ENCODE assay signal across 8 cellular contexts in the genomic region with DNA sequence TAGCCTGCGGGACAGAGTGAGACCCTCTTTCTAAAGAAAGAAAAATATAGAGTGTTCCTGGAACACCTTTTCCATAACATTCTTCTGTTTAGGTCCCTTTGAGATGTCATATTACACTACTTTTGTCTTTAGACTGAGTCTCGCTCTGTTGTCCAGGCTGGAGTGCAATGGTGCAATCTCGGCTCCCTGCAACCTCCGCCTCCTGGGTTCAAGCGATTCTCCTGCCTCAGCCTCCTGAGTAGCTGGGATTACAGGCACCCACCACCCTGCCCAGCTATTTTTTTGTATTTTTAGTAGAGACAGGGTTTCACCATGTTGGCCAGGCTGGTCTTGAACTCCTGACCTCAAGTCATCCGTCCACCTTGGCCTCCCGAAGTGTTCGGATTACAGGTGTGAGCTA. TPM values are rescaled to one million over a fixed set of nuclear protein-coding genes. Genes with fewer than 3 reads are reported as not detected.
DNase-seq lines count a peak whose midpoint lies in the region; ATAC-seq and TF ChIP-seq lines count a peak whose summit lies in the region.
"Not testable (repeated sequence)": the region's sequence is repeated elsewhere in the genome, so short reads cannot be mapped to it uniquely, and the experiment has no call there.

No MANE protein-coding gene starts in this region.

- H3K4me3 ChIP-seq in Caco-2 (ENCODE audit: low read depth, low read length); body of pancreas; right atrium auricular region; mucosa of rectum (ENCODE audit: low read length in 2 of 2); prostate gland; stomach; upper lobe of right lung: not testable (repeated sequence)

- ATAC-seq in body of pancreas, upper lobe of right lung: not testable (repeated sequence)

- H3K9me3 Mint-ChIP-seq in Caco-2 (ENCODE audit: unreplicated experiment), result not testable (repeated sequence)

- H3K27me3 Mint-ChIP-seq in Caco-2 (ENCODE audit: insufficient read depth, unreplicated experiment), result not testable (repeated sequence)

- not testable (repeated sequence) for H3K36me3 Mint-ChIP-seq in Caco-2 (ENCODE audit: insufficient read depth, unreplicated experiment)

- not testable (repeated sequence) for H3K27me3 ChIP-seq in Caco-2 (replicated peaks; ENCODE audit: control insufficient read depth, insufficient read depth, low read length); body of pancreas; right atrium auricular region; mucosa of rectum (ENCODE audit: control insufficient read depth in 2 of 2, insufficient read depth in 2 of 2, low read length in 2 of 2); prostate gland (replicated peaks; ENCODE audit: insufficient read depth); stomach; upper lobe of right lung

- intact Hi-C loops in Caco-2 (cut with micrococcal nuclease; ENCODE audit: unreplicated experiment), result loop anchor here (2.0 to 10.0 kb wide), 2 partner anchors 31 to 107 kb away; a partner anchor contains a TSS
- intact Hi-C loops in body of pancreas (cut with DNase I); prostate gland (cut with DNase I); upper lobe of right lung (cut with DNase I): not testable (repeated sequence)
- intact Hi-C loops in stomach (cut with DNase I; ENCODE audit: low total_unique reads), result loop anchor here (10.0 kb wide), 1 partner anchor 247 kb away; no protein-coding TSS in a partner anchor

- H3K36me3 ChIP-seq in Caco-2 (ENCODE audit: control insufficient read depth, insufficient read depth, low read length); body of pancreas (replicated peaks in 1 of 2; ENCODE audit: insufficient read depth in 1 of 2, low read depth in 2 of 2); right atrium auricular region; mucosa of rectum (ENCODE audit: control insufficient read depth in 2 of 2, insufficient read depth in 2 of 2, low read length in 2 of 2); prostate gland; upper lobe of right lung: not testable (repeated sequence)
- H3K36me3 ChIP-seq in stomach, result peaks cover under 1 to 25% (median 7%) of the 10 kb centered on the region in 4 donors

- H3K27ac ChIP-seq in VCaP (peak overlapping the region; percentile 58), body of pancreas (peak overlapping the region; percentile 62 to 71 (median 68)), right atrium auricular region (peak overlapping the region; percentile 5 to 54), mucosa of rectum (ENCODE audit: low read depth in 2 of 2, low read length in 2 of 2) (peak overlapping the region; percentile 76 to 77), prostate gland (peak overlapping the region; percentile 52 to 63), stomach (peak overlapping the region; percentile 48 to 68 (median 55)), upper lobe of right lung (peak overlapping the region; percentile 30)

- POLR2A ChIA-PET in Caco-2 (lab: Charles Lee), result interaction anchor here (1.2 kb wide), 1 partner anchor 12 kb away, joined by 3 read pairs; no protein-coding TSS in a partner anchor

- WGBS in body of pancreas, 2 donors, result 65 to 72% methylated on average over 8 of the region's 8 CpGs
- WGBS in prostate gland, result 66% methylated on average over 8 of the region's 8 CpGs
- WGBS in stomach, 5 donors, result 66 to 83% (median 74%) methylated on average over 8 of the region's 8 CpGs

- CTCF ChIA-PET in Caco-2 (lab: Charles Lee), result interaction anchor here (1.0 to 1.6 kb wide), 3 partner anchors 224 to 253 kb away, joined by 3 to 9 read pairs (median 7); no protein-coding TSS in a partner anchor

- peak overlapping the region; percentile 52 for H3K4me3 Mint-ChIP-seq in Caco-2 (ENCODE audit: unreplicated experiment)

- H3K9me3 ChIP-seq in Caco-2; body of pancreas; right atrium auricular region; mucosa of rectum (ENCODE audit: control insufficient read depth in 2 of 2, low read length in 2 of 2); prostate gland; stomach; upper lobe of right lung: not testable (repeated sequence)

- not testable (repeated sequence) for H3K9ac ChIP-seq in mucosa of rectum (ENCODE audit: low read depth in 1 of 2, low read length in 2 of 2)

- not testable (repeated sequence) for BruUV-seq in Caco-2 (replicated peaks; lab: Mats Ljungman, UMichigan)

- peaks cover 14% of the 10 kb centered on the region for H3K4me1 Mint-ChIP-seq in Caco-2 (ENCODE audit: low read depth, unreplicated experiment)

- H3K4me1 ChIP-seq in Caco-2 (peaks cover 38% of the 10 kb centered on the region), body of pancreas (peaks cover 54% of the 10 kb centered on the region), right atrium auricular region (peaks cover 0 to 19% of the 10 kb centered on the region in 2 donors), mucosa of rectum (ENCODE audit: control insufficient read depth in 2 of 2, insufficient read depth in 2 of 2, low read length in 2 of 2) (peaks cover 14 to 35% of the 10 kb centered on the region in 2 donors), stomach (peaks cover 17 to 40% (median 36%) of the 10 kb centered on the region in 4 donors), upper lobe of right lung (peaks cover 12% of the 10 kb centered on the region)
- H3K4me1 ChIP-seq in prostate gland (replicated peaks), result not testable (repeated sequence)

- TF ChIP-seq CTCF in Caco-2 (IDR thresholded peaks at IDR 0.05; ENCODE audit: insufficient read depth in 1 of 2, low read depth in 1 of 2, low read length in 1 of 2, severe bottlenecking in 1 of 2, unreplicated experiment in 1 of 2); VCaP (conservative IDR thresholded peaks at IDR 0.05); body of pancreas (IDR thresholded peaks at IDR 0.05); right atrium auricular region (IDR thresholded peaks at IDR 0.05); prostate gland (IDR thresholded peaks at IDR 0.05); stomach (IDR thresholded peaks at IDR 0.05); upper lobe of right lung (IDR thresholded peaks at IDR 0.05): not testable (repeated sequence)

- DNase-seq in Caco-2; body of pancreas; right atrium auricular region (ENCODE audit: low spot score); prostate gland (ENCODE audit: low spot score); stomach; upper lobe of right lung: not testable (repeated sequence)

- not testable (repeated sequence) for TF ChIP-seq POLR2A in body of pancreas (IDR thresholded peaks at IDR 0.05); prostate gland (IDR thresholded peaks at IDR 0.05); stomach (IDR thresholded peaks at IDR 0.05)

- peak overlapping the region; percentile 53 for H3K27ac Mint-ChIP-seq in Caco-2 (ENCODE audit: unreplicated experiment)

- TF ChIP-seq EP300 in stomach (IDR thresholded peaks at IDR 0.05), result not testable (repeated sequence)

RNA-seq across cellular contexts. Expression of a gene that starts 31.2 kb away (rescaled TPM):
- total RNA-seq in Caco-2 (2022) (4.8 and 5.4 TPM in 2 replicates), body of pancreas (1 to 10 TPM in 1 of 2 donors, not detected in 1; 1.8 TPM), right atrium auricular region (1 to 10 TPM; 4.7 to 9.6 TPM), prostate gland (10 to 100 TPM in 1 of 2 donors, 1 to 10 TPM in 1; 6.4 to 10.5 TPM), stomach (1 to 10 TPM in 4 of 5 donors, not detected in 1; 1.3 to 3.5 (median 2.4) TPM), upper lobe of right lung (5.8 TPM)
- polyA plus RNA-seq in stomach, result 10 to 100 TPM in 1 of 3 donors, 1 to 10 TPM in 2; 7.6 to 10.5 (median 8.1) TPM
